ENCODE assay signal across 12 cellular contexts in genomic region chr3:156751461-156752025, GRCh38.
DNase-seq lines count a peak whose midpoint lies in the region; ATAC-seq, FAIRE-seq and TF ChIP-seq lines count a peak whose summit lies in the region.
"Had no signal": no experiment of that assay in that cellular context is flagged by ENCODE, and none has a peak within 500 bp of the region (broad histone marks: within the 10 kb centered on the region; RNA-seq: fewer than 3 reads in every experiment).

No MANE protein-coding gene starts in this region.

- peaks cover 4% of the 10 kb centered on the region for H3K9me3 ChIP-seq in T-helper 17 cell (ENCODE audit: control insufficient read depth, low read length, poor library complexity, severe bottlenecking)

- H3K27ac Mint-ChIP-seq in chondrocyte (ENCODE audit: unreplicated experiment) (peak overlapping the region; percentile 94), T-helper 17 cell (no peak overlapping the region)

- peak overlapping the region; percentile 52 for H3K4me3 Mint-ChIP-seq in chondrocyte (ENCODE audit: unreplicated experiment)
- no peak overlapping the region for H3K4me3 Mint-ChIP-seq in T-helper 17 cell

- H3K36me3 Mint-ChIP-seq in chondrocyte (ENCODE audit: low read depth) (peaks cover 2% of the 10 kb centered on the region), T-helper 17 cell (ENCODE audit: low read depth) (no peaks in the 10 kb centered on the region)

- FAIRE-seq in RCC 7860 (lab: Jason Lieb, UNC) = no peak
- FAIRE-seq: A549, GM19239 had no signal

- no peak for ATAC-seq in T-helper 17 cell

- DNase-seq in DMS153 (lab: John Stamatoyannopoulos, UW) (peak; percentile 7), DMS153 treated with DMSO at 0.1 percent for 48 hours (lab: John Stamatoyannopoulos, UW; ENCODE audit: unreplicated experiment) (no peak), chondrocyte (ENCODE audit: low spot score) (peak; percentile 94), kidney tubule cell (ENCODE audit: low spot score) (peak; percentile 15), ureter (ENCODE audit: low spot score) (peak; percentile 72), NCI-H526 treated with DMSO at 0.1 percent for 48 hours (lab: John Stamatoyannopoulos, UW) (no peak), T-helper 17 cell (no peak), RCC 7860 (ENCODE audit: low spot score) (no peak)
- DNase-seq: foreskin melanocyte, MM.1S had no signal

- no peaks in the 10 kb centered on the region for H3K27me3 Mint-ChIP-seq in chondrocyte (ENCODE audit: low read depth)
- peaks cover 32% of the 10 kb centered on the region for H3K27me3 Mint-ChIP-seq in T-helper 17 cell

- H3K4me1 Mint-ChIP-seq in chondrocyte (ENCODE audit: low read depth) (peaks cover 42% of the 10 kb centered on the region), T-helper 17 cell (no peaks in the 10 kb centered on the region)

- peaks cover 8% of the 10 kb centered on the region for H3K9me3 Mint-ChIP-seq in chondrocyte (ENCODE audit: low read depth)

- TF ChIP-seq CTCF in chondrocyte (IDR thresholded peaks at IDR 0.05) = peak; percentile 62

Comparison
In these comparisons a context has a peak if more than half of its experiments do, and no peak if none do; other contexts are left out.
1. DNase-seq: peak in DMS153 (single experiment), chondrocyte (single experiment), kidney tubule cell (single experiment) and ureter (single experiment); none in DMS153 treated with DMSO at 0.1 percent for 48 hours (single experiment), NCI-H526 treated with DMSO at 0.1 percent for 48 hours (single experiment), T-helper 17 cell (0 of 3) and RCC 7860 (single experiment).